Comparison of ENCODE assay signal across 21 cellular contexts in the genomic region with DNA sequence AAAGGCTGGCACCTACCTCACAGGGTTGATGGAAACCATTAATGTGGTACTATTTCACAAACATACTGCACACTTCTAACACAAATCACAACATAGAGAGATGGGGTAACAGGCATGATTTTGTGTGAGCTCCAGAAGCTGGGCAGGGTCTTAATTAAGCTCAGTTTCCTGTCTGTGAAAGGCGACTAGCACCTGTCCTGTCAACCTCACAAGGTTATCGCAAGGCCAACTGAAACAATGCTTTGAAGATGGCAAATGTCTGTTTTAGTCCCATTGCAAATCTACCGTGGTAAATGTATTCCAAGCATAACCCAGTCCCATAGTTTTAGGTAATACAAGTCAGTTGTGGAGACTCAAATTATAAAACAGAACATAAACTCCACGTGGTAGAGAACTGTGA. TPM values are rescaled to one million over a fixed set of nuclear protein-coding genes. Genes with fewer than 3 reads are reported as not detected.
DNase-seq lines count a peak whose midpoint lies in the region; ATAC-seq and TF ChIP-seq lines count a peak whose summit lies in the region.
"Had no signal": no experiment of that assay in that cellular context is flagged by ENCODE, and none has a peak within 500 bp of the region (broad histone marks: within the 10 kb centered on the region; RNA-seq: fewer than 3 reads in every experiment).

No MANE protein-coding gene starts in this region.

- peaks cover 51% of the 10 kb centered on the region for H3K4me1 ChIP-seq in OCI-LY7 (ENCODE audit: insufficient read depth, low read length, poor library complexity, severe bottlenecking)
- no peaks in the 10 kb centered on the region for H3K4me1 ChIP-seq in naive thymus-derived CD4-positive, alpha-beta T cell (ENCODE audit: control insufficient read depth in 2 of 2, insufficient read depth in 2 of 2, low read length in 2 of 2)

- H3K27ac ChIP-seq in OCI-LY7 (ENCODE audit: low read depth, low read length, poor library complexity, severe bottlenecking): peak overlapping the region; percentile 29
- H3K27ac ChIP-seq in naive thymus-derived CD4-positive, alpha-beta T cell (ENCODE audit: low read depth, low read length): no peak overlapping the region
- H3K27ac ChIP-seq: RWPE1, suprapubic skin had no signal

- no peaks in the 10 kb centered on the region for H3K9me3 ChIP-seq in OCI-LY7 (ENCODE audit: low read length)
- H3K9me3 ChIP-seq in naive thymus-derived CD4-positive, alpha-beta T cell (ENCODE audit: control insufficient read depth in 2 of 3, low read length in 3 of 3): no peaks in the 10 kb centered on the region
- H3K9me3 ChIP-seq: sigmoid colon, suprapubic skin had no signal

- peak overlapping the region; percentile 74 for H3K4me2 ChIP-seq in OCI-LY7 (ENCODE audit: low read length)

- H3K4me1 Mint-ChIP-seq in stimulated activated naive CD8-positive, alpha-beta T cell treated with anti-CD3 and anti-CD28 coated beads, Interleukin-15, Interleukin-2, amounts not matched to agents 100 ng/mL and 50 ng/mL, for 24 hours (ENCODE audit: low read depth): peaks cover 34% of the 10 kb centered on the region
- peaks cover 42% of the 10 kb centered on the region for H3K4me1 Mint-ChIP-seq in mesothelial cell of epicardium
- H3K4me1 Mint-ChIP-seq in naive thymus-derived CD4-positive, alpha-beta T cell: peaks cover 7 to 20% (median 16%) of the 10 kb centered on the region in 7 donors

- no peak for DNase-seq in stimulated activated naive CD8-positive, alpha-beta T cell treated with anti-CD3 and anti-CD28 coated beads, Interleukin-15, Interleukin-2, amounts not matched to agents 100 U/mL and 50 U/mL, for 24 hours
- DNase-seq in OCI-LY7 (ENCODE audit: low spot score) (peak; percentile 83), mesothelial cell of epicardium (ENCODE audit: low spot score in 2 of 2, unreplicated experiment in 2 of 2) (no peak), COLO829 (ENCODE audit: low spot score) (no peak)
- no peak for DNase-seq in naive thymus-derived CD4-positive, alpha-beta T cell
- DNase-seq: C1 segment of cervical spinal cord, dermis blood vessel endothelial cell, GDM1, glutamatergic neuron, H7, mammary epithelial cell, NCI-H1436 treated with DMSO at 0.1 percent for 48 hours, NCI-H510A treated with DMSO at 0.1 percent for 48 hours, sigmoid colon had no signal

- no peaks in the 10 kb centered on the region for H4K20me1 ChIP-seq in OCI-LY7 (ENCODE audit: insufficient read depth, low read length)

- H3K9me2 ChIP-seq in OCI-LY7 (ENCODE audit: insufficient read depth, low read length): no peaks in the 10 kb centered on the region

- peak overlapping the region; percentile 33; the same call in 1 of the 2 replicates for H2AFZ ChIP-seq in OCI-LY7 (ENCODE audit: low read length)

- no peak for ATAC-seq in stimulated activated naive CD8-positive, alpha-beta T cell treated with anti-CD3 and anti-CD28 coated beads, Interleukin-15, Interleukin-2, amounts not matched to agents 100 U/mL and 50 U/mL, for 24 hours
- no peak for ATAC-seq in naive thymus-derived CD4-positive, alpha-beta T cell
- ATAC-seq in GM19397 (IDR thresholded peaks at IDR 0.05; ENCODE audit: unreplicated experiment): no peak
- no peak for ATAC-seq in HG02884 (IDR thresholded peaks at IDR 0.05; ENCODE audit: unreplicated experiment)
- ATAC-seq: SK-N-SH treated with all-trans-retinoic acid at 6 μM for 48 hours had no signal

- H3K27me3 ChIP-seq in naive thymus-derived CD4-positive, alpha-beta T cell (ENCODE audit: control insufficient read depth in 2 of 2, insufficient read depth in 2 of 2, low read length in 2 of 2): peaks cover 0 to 2% of the 10 kb centered on the region in 2 donors
- H3K27me3 ChIP-seq: sigmoid colon had no signal

- no TSS peak for BruUV-seq in OCI-LY7 (replicated peaks; lab: Mats Ljungman, UMichigan)

- no peaks in the 10 kb centered on the region for H3K9me3 Mint-ChIP-seq in stimulated activated naive CD8-positive, alpha-beta T cell treated with anti-CD3 and anti-CD28 coated beads, Interleukin-15, Interleukin-2, amounts not matched to agents 100 ng/mL and 50 ng/mL, for 24 hours
- H3K9me3 Mint-ChIP-seq in mesothelial cell of epicardium: no peaks in the 10 kb centered on the region
- peaks cover 0 to 3% (median 0%) of the 10 kb centered on the region in 11 donors for H3K9me3 Mint-ChIP-seq in naive thymus-derived CD4-positive, alpha-beta T cell

- TF ChIP-seq CTCF in OCI-LY7 (conservative IDR thresholded peaks at IDR 0.05; ENCODE audit: low read length) (no peak), mesothelial cell of epicardium (IDR thresholded peaks at IDR 0.05; ENCODE audit: unreplicated experiment) (no peak)

- no peak overlapping the region for H3K4me3 Mint-ChIP-seq in stimulated activated naive CD8-positive, alpha-beta T cell treated with anti-CD3 and anti-CD28 coated beads, Interleukin-15, Interleukin-2, amounts not matched to agents 100 ng/mL and 50 ng/mL, for 24 hours
- peak overlapping the region; percentile 76 for H3K4me3 Mint-ChIP-seq in mesothelial cell of epicardium
- peak overlapping the region in 5 of 10 donors; percentile 76 to 84 (median 79) for H3K4me3 Mint-ChIP-seq in naive thymus-derived CD4-positive, alpha-beta T cell

- peak overlapping the region; percentile 78 for H3K4me3 ChIP-seq in OCI-LY7 (ENCODE audit: low read depth, low read length, poor library complexity, severe bottlenecking)
- H3K4me3 ChIP-seq in naive thymus-derived CD4-positive, alpha-beta T cell (ENCODE audit: low read length): no peak overlapping the region
- H3K4me3 ChIP-seq: sigmoid colon had no signal

- POLR2A ChIA-PET in OCI-LY7 (lab: Charles Lee): interaction anchor here (0.7 to 4.2 kb wide), 17 partner anchors 9 to 191 kb away, joined by 3 to 23 read pairs (median 4); no protein-coding TSS in a partner anchor
- POLR2A ChIA-PET in naive thymus-derived CD4-positive, alpha-beta T cell (lab: Charles Lee): no interaction called here

- intact Hi-C loops in OCI-LY7 (cut with micrococcal nuclease; ENCODE audit: unreplicated experiment): loop anchor here (2.0 to 10.0 kb wide), 3 partner anchors 38 to 514 kb away; no protein-coding TSS in a partner anchor
- intact Hi-C loops in naive thymus-derived CD4-positive, alpha-beta T cell (cut with micrococcal nuclease): loop anchor here in 1 of 2 donors (10.0 kb wide), 1 partner anchor 184 kb away; no protein-coding TSS in a partner anchor

- no peaks in the 10 kb centered on the region for H3K36me3 Mint-ChIP-seq in stimulated activated naive CD8-positive, alpha-beta T cell treated with anti-CD3 and anti-CD28 coated beads, Interleukin-15, Interleukin-2, amounts not matched to agents 100 ng/mL and 50 ng/mL, for 24 hours (ENCODE audit: low read depth)
- no peaks in the 10 kb centered on the region for H3K36me3 Mint-ChIP-seq in mesothelial cell of epicardium
- H3K36me3 Mint-ChIP-seq in naive thymus-derived CD4-positive, alpha-beta T cell: no peaks in the 10 kb centered on the region

- no peaks in the 10 kb centered on the region for H3K79me2 ChIP-seq in OCI-LY7 (ENCODE audit: insufficient read depth, low read depth, low read length)

- H3K27me3 Mint-ChIP-seq in stimulated activated naive CD8-positive, alpha-beta T cell treated with anti-CD3 and anti-CD28 coated beads, Interleukin-15, Interleukin-2, amounts not matched to agents 100 ng/mL and 50 ng/mL, for 24 hours: peaks cover 51% of the 10 kb centered on the region
- H3K27me3 Mint-ChIP-seq in mesothelial cell of epicardium (ENCODE audit: low read depth): peaks cover 13% of the 10 kb centered on the region
- H3K27me3 Mint-ChIP-seq in naive thymus-derived CD4-positive, alpha-beta T cell: peaks cover 53 to 72% (median 67%) of the 10 kb centered on the region in 5 donors

- peak overlapping the region; percentile 87 for H3K27ac Mint-ChIP-seq in stimulated activated naive CD8-positive, alpha-beta T cell treated with anti-CD3 and anti-CD28 coated beads, Interleukin-15, Interleukin-2, amounts not matched to agents 100 ng/mL and 50 ng/mL, for 24 hours
- no peak overlapping the region for H3K27ac Mint-ChIP-seq in mesothelial cell of epicardium
- H3K27ac Mint-ChIP-seq in naive thymus-derived CD4-positive, alpha-beta T cell: no peak overlapping the region

- H3K36me3 ChIP-seq in OCI-LY7 (ENCODE audit: insufficient read depth, low read length): no peaks in the 10 kb centered on the region
- no peaks in the 10 kb centered on the region for H3K36me3 ChIP-seq in naive thymus-derived CD4-positive, alpha-beta T cell (ENCODE audit: control insufficient read depth in 2 of 3, insufficient read depth in 3 of 3, low read length in 3 of 3)
- H3K36me3 ChIP-seq: sigmoid colon, suprapubic skin had no signal

- CTCF ChIA-PET in OCI-LY7 (lab: Charles Lee; ENCODE audit: unreplicated experiment): interaction anchor here (0.9 to 1.2 kb wide), 4 partner anchors 17 to 180 kb away, joined by 3 to 5 read pairs (median 4); no protein-coding TSS in a partner anchor
- CTCF ChIA-PET in naive thymus-derived CD4-positive, alpha-beta T cell (lab: Charles Lee): no interaction called here

RNA-seq across cellular contexts. Expression of gene PLEKHG1, which starts 1.3 kb away (rescaled TPM):
- 13.1 and 19.6 TPM in 2 replicates for total RNA-seq in OCI-LY7 (2014; rRNA removed; shearing (Covaris generic))
- total RNA-seq in OCI-LY7 (2022): 17.9 and 26.3 TPM in 2 replicates
- total RNA-seq in mesothelial cell of epicardium: 65.7 to 69.4 TPM (median 69.3 TPM) in 3 replicates
- total RNA-seq in naive thymus-derived CD4-positive, alpha-beta T cell: 1 to 10 TPM in 1 of 5 experiments, under 1 TPM in 4; 0.57 to 2.6 (median 0.73) TPM
- polyA plus RNA-seq in naive thymus-derived CD4-positive, alpha-beta T cell: under 1 TPM in 1 of 2 donors, not detected in 1; 0.57 TPM
- total RNA-seq: myocyte had no signal
